In the genomic region with DNA sequence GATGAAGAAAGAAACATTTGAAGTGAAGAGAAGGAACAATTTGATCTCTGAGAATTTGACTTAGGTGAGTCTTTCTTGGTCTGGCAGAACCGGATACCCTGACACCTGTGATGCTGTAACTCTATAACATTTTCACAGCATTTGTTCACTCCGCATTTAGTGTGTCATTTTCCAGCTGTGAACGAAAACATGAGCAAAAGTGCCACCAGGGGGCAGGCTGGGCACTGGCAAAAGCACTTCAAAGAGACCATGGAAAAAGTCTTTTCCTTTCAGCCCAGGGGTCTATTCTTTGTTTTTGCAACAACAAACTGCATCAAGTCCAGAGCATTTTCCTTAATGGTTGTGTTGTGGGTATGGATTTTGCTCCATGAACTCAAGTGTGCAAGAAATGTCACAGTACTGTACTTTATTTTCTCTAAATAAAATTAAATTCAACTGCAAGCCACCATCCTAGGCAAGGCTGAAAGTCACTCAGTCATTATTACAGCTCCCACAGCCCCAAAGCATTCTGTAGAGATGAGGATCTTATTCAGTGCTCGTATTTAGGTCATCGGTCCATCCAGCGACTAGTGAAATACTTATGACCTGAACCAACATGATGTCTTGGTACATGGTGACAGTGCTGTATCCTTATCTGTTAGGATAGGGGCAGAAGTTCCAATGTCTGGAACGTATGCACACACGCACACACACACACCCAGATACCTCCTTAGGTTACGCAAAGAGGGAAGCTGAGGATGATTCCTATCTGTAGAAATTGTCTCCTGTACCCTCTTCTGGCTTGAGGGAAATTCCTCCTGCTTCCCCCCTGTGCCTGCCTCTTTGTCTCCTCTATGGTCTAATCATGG, we compare ENCODE assay signal across 8 cellular contexts.
DNase-seq lines count a peak whose midpoint lies in the region; ATAC-seq and TF ChIP-seq lines count a peak whose summit lies in the region.

No MANE protein-coding gene starts in this region.

- no peak overlapping the region for H3K4me3 Mint-ChIP-seq in T-helper 2 cell treated with Interferon-gamma antibody and Interleukin-4, amounts not matched to agents 5 μg/mL and 100 μg/mL, for 36 hours

- H3K27ac Mint-ChIP-seq in T-helper 2 cell treated with Interferon-gamma antibody and Interleukin-4, amounts not matched to agents 5 μg/mL and 100 μg/mL, for 36 hours = no peak overlapping the region

- H3K36me3 Mint-ChIP-seq in T-helper 2 cell treated with Interferon-gamma antibody and Interleukin-4, amounts not matched to agents 5 μg/mL and 100 μg/mL, for 36 hours (ENCODE audit: low read depth) = no peaks in the 10 kb centered on the region

- TF ChIP-seq CTCF in GM13977 (IDR thresholded peaks at IDR 0.05; ENCODE audit: extremely low read depth, insufficient read depth, missing control alignments) = peak; percentile 80
- TF ChIP-seq CTCF in astrocyte of the cerebellum (IDR thresholded peaks at IDR 0.05; ENCODE audit: low read depth, low read length, missing control alignments) = peak; percentile 86

- no peaks in the 10 kb centered on the region for H3K9me3 ChIP-seq in iPS DF 6.9 (ENCODE audit: control insufficient read depth, insufficient read depth, low read length)

- peaks cover 40% of the 10 kb centered on the region for H3K27me3 Mint-ChIP-seq in T-helper 2 cell treated with Interferon-gamma antibody and Interleukin-4, amounts not matched to agents 5 μg/mL and 100 μg/mL, for 36 hours (ENCODE audit: low read depth)

- no CpG with 5 or more reads among the region's 9 CpGs for WGBS in iPS DF 6.9 (ENCODE audit: insufficient coverage, insufficient read length)

- H3K4me3 ChIP-seq in astrocyte of the cerebellum (ENCODE audit: low read depth, low read length) (no peak overlapping the region), iPS DF 6.9 (ENCODE audit: low read length) (no peak overlapping the region)

- DNase-seq in A172 (ENCODE audit: low spot score) (peak; percentile 49), GM13977 (ENCODE audit: low spot score) (peak; percentile 30), M059J (ENCODE audit: low read depth) (peak; percentile 41), astrocyte of the cerebellum (ENCODE audit: low read depth) (peak; percentile 56), iPS DF 6.9 (ENCODE audit: low read depth, low spot score) (peak; percentile 52)
- peak; percentile 57 for DNase-seq in T-helper 2 cell treated with Interferon-gamma antibody and Interleukin-4, amounts not matched to agents 5 μg/mL and 100 μg/mL, for 36 hours (ENCODE audit: low spot score)
- DNase-seq in stimulated activated CD4-positive, alpha-beta T cell treated with anti-CD3 and anti-CD28 coated beads, Interleukin-12 subunit alpha, Interleukin-12 subunit beta, amount 100 ng/mL, for 24 hours (ENCODE audit: low read depth in 2 of 2) = peak; percentile 29 to 75

- in situ Hi-C loops in GM13977 (cut with MboI; ENCODE audit: low pct_unique_long_range_greater_than_20kb, low sequenced_read_pairs, unreplicated experiment) (loop anchor here (10.0 kb wide), 1 partner anchor 356 kb away; no protein-coding TSS in a partner anchor), astrocyte of the cerebellum (cut with HindIII; ENCODE audit: low sequenced_read_pairs) (loop anchor here (25.0 kb wide), 1 partner anchor 368 kb away; no protein-coding TSS in a partner anchor)

- no peak overlapping the region for H3K27ac ChIP-seq in iPS DF 6.9 (ENCODE audit: low read length)

- no peaks in the 10 kb centered on the region for H3K9me3 Mint-ChIP-seq in T-helper 2 cell treated with Interferon-gamma antibody and Interleukin-4, amounts not matched to agents 5 μg/mL and 100 μg/mL, for 36 hours

- no peaks in the 10 kb centered on the region for H3K27me3 ChIP-seq in iPS DF 6.9 (ENCODE audit: control insufficient read depth, insufficient read depth, low read length)

- no peaks in the 10 kb centered on the region for H3K4me1 ChIP-seq in iPS DF 6.9 (ENCODE audit: control insufficient read depth, insufficient read depth, low read length)

- H3K4me1 Mint-ChIP-seq in T-helper 2 cell treated with Interferon-gamma antibody and Interleukin-4, amounts not matched to agents 5 μg/mL and 100 μg/mL, for 36 hours (ENCODE audit: low read depth) = peaks cover 4% of the 10 kb centered on the region

- H3K36me3 ChIP-seq in iPS DF 6.9 (ENCODE audit: control insufficient read depth, insufficient read depth, low read length) = no peaks in the 10 kb centered on the region

- ATAC-seq in HG03097 (IDR thresholded peaks at IDR 0.05; ENCODE audit: low FRiP score, unreplicated experiment) = no peak
